1 cellular context compared by ENCODE assay signal in the genomic region with DNA sequence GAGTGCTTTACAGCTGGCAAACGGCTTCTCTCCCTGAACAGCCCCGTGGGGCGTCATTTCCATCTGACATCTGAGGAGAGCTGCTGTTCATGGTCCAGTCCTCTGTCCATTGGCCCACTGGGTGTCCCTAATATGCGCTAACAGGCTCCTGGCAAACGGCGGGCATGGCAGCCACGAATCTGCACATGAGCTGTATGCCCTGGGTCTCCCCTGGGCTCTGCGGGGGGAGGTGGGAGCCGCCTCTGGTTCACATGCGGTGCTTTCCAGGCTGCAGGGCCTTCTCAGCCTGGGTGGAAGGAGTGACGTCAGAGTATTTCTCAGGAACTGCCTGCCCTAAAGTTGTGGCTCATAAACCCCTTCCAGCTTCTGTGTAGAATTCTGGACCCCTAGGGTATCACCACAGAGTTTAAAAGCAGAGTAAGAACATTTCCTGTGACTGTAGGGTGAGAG.
TF ChIP-seq lines count a peak whose summit lies in the region.

No MANE protein-coding gene starts in this region.

TF ChIP-seq in GM12878, 131 proteins besides CTCF, POLR2A, EP300 and RAD21 (continued from another document):
- TF ChIP-seq, protein P1, sequence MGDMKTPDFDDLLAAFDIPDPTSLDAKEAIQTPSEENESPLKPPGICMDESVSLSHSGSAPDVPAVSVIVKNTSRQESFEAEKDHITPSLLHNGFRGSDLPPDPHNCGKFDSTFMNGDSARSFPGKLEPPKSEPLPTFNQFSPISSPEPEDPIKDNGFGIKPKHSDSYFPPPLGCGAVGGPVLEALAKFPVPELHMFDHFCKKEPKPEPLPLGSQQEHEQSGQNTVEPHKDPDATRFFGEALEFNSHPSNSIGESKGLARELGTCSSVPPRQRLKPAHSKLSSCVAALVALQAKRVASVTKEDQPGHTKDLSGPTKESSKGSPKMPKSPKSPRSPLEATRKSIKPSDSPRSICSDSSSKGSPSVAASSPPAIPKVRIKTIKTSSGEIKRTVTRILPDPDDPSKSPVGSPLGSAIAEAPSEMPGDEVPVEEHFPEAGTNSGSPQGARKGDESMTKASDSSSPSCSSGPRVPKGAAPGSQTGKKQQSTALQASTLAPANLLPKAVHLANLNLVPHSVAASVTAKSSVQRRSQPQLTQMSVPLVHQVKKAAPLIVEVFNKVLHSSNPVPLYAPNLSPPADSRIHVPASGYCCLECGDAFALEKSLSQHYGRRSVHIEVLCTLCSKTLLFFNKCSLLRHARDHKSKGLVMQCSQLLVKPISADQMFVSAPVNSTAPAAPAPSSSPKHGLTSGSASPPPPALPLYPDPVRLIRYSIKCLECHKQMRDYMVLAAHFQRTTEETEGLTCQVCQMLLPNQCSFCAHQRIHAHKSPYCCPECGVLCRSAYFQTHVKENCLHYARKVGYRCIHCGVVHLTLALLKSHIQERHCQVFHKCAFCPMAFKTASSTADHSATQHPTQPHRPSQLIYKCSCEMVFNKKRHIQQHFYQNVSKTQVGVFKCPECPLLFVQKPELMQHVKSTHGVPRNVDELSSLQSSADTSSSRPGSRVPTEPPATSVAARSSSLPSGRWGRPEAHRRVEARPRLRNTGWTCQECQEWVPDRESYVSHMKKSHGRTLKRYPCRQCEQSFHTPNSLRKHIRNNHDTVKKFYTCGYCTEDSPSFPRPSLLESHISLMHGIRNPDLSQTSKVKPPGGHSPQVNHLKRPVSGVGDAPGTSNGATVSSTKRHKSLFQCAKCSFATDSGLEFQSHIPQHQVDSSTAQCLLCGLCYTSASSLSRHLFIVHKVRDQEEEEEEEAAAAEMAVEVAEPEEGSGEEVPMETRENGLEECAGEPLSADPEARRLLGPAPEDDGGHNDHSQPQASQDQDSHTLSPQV (IDR thresholded peaks at IDR 0.05), result no peak
- TF ChIP-seq TCF12 (IDR thresholded peaks at IDR 0.05; ENCODE audit: low read depth, low read length) (0 out of 2 replicates have a peak, but pooled peaks have one; percentile 16), MYB (IDR thresholded peaks at IDR 0.05; ENCODE audit: borderline replicate concordance, low read depth, low read length) (no peak), MEF2B (IDR thresholded peaks at IDR 0.05; ENCODE audit: partially characterized antibody, poor library complexity, severe bottlenecking) (peak; percentile 85), RB1 (IDR thresholded peaks at IDR 0.05; ENCODE audit: borderline replicate concordance) (no peak; the same call in 1 of the 2 replicates), IKZF2 (IDR thresholded peaks at IDR 0.05) (peak in 1 of 2 experiments; percentile 58; a peak in 2 of 4 replicates), CREM (IDR thresholded peaks at IDR 0.05; ENCODE audit: low read depth) (peak; percentile 56; the same call in 1 of the 2 replicates), TCF7 (IDR thresholded peaks at IDR 0.05; ENCODE audit: borderline replicate concordance) (no peak), SIN3A (IDR thresholded peaks at IDR 0.05; ENCODE audit: low read depth, low read length) (0 out of 2 replicates have a peak, but pooled peaks have one; percentile 25), CHD4 (IDR thresholded peaks at IDR 0.05) (no peak), CBFB (IDR thresholded peaks at IDR 0.05; ENCODE audit: low read depth) (no peak), YY1 (IDR thresholded peaks at IDR 0.05; ENCODE audit: low read depth, low read length) (no peak), BMI1 (IDR thresholded peaks at IDR 0.05; ENCODE audit: borderline replicate concordance) (no peak), SMAD1 (IDR thresholded peaks at IDR 0.05; ENCODE audit: low read depth, partially characterized antibody) (no peak), MTA2 (IDR thresholded peaks at IDR 0.05; ENCODE audit: low read depth) (peak; percentile 41; the same call in 1 of the 2 replicates), STAT1 (conservative IDR thresholded peaks at IDR 0.05) (no peak), KDM1A (IDR thresholded peaks at IDR 0.05; ENCODE audit: borderline replicate concordance) (no peak), TBL1XR1 (IDR thresholded peaks at IDR 0.05; ENCODE audit: low read depth, low read length) (no peak), JUND (IDR thresholded peaks at IDR 0.05; ENCODE audit: low read depth, low read length) (no peak), GABPA (IDR thresholded peaks at IDR 0.05; ENCODE audit: low read depth) (no peak), CBX5 (IDR thresholded peaks at IDR 0.05; ENCODE audit: low read depth) (no peak), FOS (IDR thresholded peaks at IDR 0.05; ENCODE audit: borderline replicate concordance, extremely low read depth, insufficient read length) (no peak), POLR2AphosphoS2 (IDR thresholded peaks at IDR 0.05; ENCODE audit: low read depth, low read length) (peak; percentile 46; the same call in 1 of the 2 replicates), SMARCA5 (IDR thresholded peaks at IDR 0.05) (no peak), SREBF2 (IDR thresholded peaks at IDR 0.05; ENCODE audit: low read length) (no peak)
- TF ChIP-seq, protein P2, sequence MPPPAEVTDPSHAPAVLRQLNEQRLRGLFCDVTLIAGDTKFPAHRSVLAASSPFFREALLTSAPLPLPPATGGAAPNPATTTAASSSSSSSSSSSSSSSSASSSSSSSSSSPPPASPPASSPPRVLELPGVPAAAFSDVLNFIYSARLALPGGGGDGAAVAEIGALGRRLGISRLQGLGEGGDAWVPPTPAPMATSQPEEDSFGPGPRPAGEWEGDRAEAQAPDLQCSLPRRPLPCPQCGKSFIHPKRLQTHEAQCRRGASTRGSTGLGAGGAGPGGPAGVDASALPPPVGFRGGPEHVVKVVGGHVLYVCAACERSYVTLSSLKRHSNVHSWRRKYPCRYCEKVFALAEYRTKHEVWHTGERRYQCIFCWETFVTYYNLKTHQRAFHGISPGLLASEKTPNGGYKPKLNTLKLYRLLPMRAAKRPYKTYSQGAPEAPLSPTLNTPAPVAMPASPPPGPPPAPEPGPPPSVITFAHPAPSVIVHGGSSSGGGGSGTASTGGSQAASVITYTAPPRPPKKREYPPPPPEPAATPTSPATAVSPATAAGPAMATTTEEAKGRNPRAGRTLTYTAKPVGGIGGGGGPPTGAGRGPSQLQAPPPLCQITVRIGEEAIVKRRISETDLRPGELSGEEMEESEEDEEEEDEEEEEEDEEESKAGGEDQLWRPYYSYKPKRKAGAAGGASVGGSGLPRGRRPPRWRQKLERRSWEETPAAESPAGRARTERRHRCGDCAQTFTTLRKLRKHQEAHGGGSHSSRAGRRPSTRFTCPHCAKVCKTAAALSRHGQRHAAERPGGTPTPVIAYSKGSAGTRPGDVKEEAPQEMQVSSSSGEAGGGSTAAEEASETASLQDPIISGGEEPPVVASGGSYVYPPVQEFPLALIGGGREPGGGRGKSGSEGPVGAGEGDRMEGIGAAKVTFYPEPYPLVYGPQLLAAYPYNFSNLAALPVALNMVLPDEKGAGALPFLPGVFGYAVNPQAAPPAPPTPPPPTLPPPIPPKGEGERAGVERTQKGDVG (CRISPR knock-in tag; IDR thresholded peaks at IDR 0.05), result no peak
- TF ChIP-seq, protein P3, sequence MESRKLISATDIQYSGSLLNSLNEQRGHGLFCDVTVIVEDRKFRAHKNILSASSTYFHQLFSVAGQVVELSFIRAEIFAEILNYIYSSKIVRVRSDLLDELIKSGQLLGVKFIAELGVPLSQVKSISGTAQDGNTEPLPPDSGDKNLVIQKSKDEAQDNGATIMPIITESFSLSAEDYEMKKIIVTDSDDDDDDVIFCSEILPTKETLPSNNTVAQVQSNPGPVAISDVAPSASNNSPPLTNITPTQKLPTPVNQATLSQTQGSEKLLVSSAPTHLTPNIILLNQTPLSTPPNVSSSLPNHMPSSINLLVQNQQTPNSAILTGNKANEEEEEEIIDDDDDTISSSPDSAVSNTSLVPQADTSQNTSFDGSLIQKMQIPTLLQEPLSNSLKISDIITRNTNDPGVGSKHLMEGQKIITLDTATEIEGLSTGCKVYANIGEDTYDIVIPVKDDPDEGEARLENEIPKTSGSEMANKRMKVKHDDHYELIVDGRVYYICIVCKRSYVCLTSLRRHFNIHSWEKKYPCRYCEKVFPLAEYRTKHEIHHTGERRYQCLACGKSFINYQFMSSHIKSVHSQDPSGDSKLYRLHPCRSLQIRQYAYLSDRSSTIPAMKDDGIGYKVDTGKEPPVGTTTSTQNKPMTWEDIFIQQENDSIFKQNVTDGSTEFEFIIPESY (IDR thresholded peaks at IDR 0.05), result no peak
- TF ChIP-seq, protein P4, sequence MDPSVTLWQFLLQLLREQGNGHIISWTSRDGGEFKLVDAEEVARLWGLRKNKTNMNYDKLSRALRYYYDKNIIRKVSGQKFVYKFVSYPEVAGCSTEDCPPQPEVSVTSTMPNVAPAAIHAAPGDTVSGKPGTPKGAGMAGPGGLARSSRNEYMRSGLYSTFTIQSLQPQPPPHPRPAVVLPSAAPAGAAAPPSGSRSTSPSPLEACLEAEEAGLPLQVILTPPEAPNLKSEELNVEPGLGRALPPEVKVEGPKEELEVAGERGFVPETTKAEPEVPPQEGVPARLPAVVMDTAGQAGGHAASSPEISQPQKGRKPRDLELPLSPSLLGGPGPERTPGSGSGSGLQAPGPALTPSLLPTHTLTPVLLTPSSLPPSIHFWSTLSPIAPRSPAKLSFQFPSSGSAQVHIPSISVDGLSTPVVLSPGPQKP (IDR thresholded peaks at IDR 0.05; ENCODE audit: low read depth, low read length), result no peak
- TF ChIP-seq, protein P5, sequence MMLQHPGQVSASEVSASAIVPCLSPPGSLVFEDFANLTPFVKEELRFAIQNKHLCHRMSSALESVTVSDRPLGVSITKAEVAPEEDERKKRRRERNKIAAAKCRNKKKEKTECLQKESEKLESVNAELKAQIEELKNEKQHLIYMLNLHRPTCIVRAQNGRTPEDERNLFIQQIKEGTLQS (IDR thresholded peaks at IDR 0.05; ENCODE audit: borderline replicate concordance, extremely low read depth, low read depth, low read length), result no peak
- TF ChIP-seq, protein P6, sequence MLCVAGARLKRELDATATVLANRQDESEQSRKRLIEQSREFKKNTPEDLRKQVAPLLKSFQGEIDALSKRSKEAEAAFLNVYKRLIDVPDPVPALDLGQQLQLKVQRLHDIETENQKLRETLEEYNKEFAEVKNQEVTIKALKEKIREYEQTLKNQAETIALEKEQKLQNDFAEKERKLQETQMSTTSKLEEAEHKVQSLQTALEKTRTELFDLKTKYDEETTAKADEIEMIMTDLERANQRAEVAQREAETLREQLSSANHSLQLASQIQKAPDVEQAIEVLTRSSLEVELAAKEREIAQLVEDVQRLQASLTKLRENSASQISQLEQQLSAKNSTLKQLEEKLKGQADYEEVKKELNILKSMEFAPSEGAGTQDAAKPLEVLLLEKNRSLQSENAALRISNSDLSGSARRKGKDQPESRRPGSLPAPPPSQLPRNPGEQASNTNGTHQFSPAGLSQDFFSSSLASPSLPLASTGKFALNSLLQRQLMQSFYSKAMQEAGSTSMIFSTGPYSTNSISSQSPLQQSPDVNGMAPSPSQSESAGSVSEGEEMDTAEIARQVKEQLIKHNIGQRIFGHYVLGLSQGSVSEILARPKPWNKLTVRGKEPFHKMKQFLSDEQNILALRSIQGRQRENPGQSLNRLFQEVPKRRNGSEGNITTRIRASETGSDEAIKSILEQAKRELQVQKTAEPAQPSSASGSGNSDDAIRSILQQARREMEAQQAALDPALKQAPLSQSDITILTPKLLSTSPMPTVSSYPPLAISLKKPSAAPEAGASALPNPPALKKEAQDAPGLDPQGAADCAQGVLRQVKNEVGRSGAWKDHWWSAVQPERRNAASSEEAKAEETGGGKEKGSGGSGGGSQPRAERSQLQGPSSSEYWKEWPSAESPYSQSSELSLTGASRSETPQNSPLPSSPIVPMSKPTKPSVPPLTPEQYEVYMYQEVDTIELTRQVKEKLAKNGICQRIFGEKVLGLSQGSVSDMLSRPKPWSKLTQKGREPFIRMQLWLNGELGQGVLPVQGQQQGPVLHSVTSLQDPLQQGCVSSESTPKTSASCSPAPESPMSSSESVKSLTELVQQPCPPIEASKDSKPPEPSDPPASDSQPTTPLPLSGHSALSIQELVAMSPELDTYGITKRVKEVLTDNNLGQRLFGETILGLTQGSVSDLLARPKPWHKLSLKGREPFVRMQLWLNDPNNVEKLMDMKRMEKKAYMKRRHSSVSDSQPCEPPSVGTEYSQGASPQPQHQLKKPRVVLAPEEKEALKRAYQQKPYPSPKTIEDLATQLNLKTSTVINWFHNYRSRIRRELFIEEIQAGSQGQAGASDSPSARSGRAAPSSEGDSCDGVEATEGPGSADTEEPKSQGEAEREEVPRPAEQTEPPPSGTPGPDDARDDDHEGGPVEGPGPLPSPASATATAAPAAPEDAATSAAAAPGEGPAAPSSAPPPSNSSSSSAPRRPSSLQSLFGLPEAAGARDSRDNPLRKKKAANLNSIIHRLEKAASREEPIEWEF (IDR thresholded peaks at IDR 0.05; ENCODE audit: insufficient replicate concordance, low read depth, low read length), result no peak
